Comparison of ENCODE assay signal across 11 cellular contexts in the genomic region with DNA sequence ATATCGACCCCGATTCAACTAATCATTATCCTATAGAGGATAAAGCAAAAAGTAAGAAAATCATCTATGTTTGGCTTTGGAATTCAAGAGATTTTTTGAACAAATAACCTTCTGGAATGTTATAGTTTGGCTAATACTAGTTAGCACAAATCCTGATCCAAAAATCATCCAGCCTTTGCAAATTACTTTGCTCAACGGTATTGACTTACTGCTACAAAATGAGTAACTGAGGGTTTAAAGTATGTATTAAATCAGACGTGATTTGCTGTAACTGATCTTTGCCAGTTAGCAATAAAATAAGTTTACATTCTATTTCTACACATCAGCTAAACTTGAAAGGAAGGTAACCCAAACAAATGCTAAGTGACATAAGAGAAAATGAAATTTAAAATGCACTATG.
"Had no signal": no experiment of that assay in that cellular context is flagged by ENCODE, and none has a peak within 500 bp of the region (broad histone marks: within the 10 kb centered on the region; RNA-seq: fewer than 3 reads in every experiment).

No MANE protein-coding gene starts in this region.

- H3K27me3 ChIP-seq: pancreas, tibial nerve had no signal

- H3K9me3 ChIP-seq: pancreas, tibial nerve had no signal

- H3K4me3 ChIP-seq: pancreas, tibial nerve had no signal

- H3K27me3 Mint-ChIP-seq: activated CD4-positive, alpha-beta T cell treated with anti-CD3 and anti-CD28 coated beads, Interleukin-2, amount 10 ng/mL, durations not matched to agents 7 days and 5 days had no signal

- H3K27ac Mint-ChIP-seq: activated CD4-positive, alpha-beta T cell treated with anti-CD3 and anti-CD28 coated beads, Interleukin-2, amount 10 ng/mL, durations not matched to agents 7 days and 5 days had no signal

- H3K9me3 Mint-ChIP-seq: activated CD4-positive, alpha-beta T cell treated with anti-CD3 and anti-CD28 coated beads, Interleukin-2, amount 10 ng/mL, durations not matched to agents 7 days and 5 days; immature natural killer cell had no signal

- ATAC-seq: esophagus mucosa had no signal

- H3K4me3 Mint-ChIP-seq: activated CD4-positive, alpha-beta T cell treated with anti-CD3 and anti-CD28 coated beads, Interleukin-2, amount 10 ng/mL, durations not matched to agents 7 days and 5 days had no signal

- H3K27ac ChIP-seq: pancreas, tibial nerve had no signal

- H3K36me3 ChIP-seq: pancreas had no signal

- DNase-seq: activated CD4-positive, alpha-beta T cell treated with anti-CD3 and anti-CD28 coated beads, Interleukin-2, amount 10 ng/mL, durations not matched to agents 7 days and 5 days; activated CD4-positive, CD25-positive, alpha-beta regulatory T cell; activated CD8-positive, alpha-beta memory T cell treated with anti-CD3 and anti-CD28 coated beads, Interleukin-2, amount 50 U/mL, for 48 hours; immature natural killer cell; pancreas; stimulated activated CD4-positive, alpha-beta T cell treated with anti-CD3 and anti-CD28 coated beads, Interleukin-15, amount 100 ng/mL, for 24 hours; stimulated activated CD4-positive, alpha-beta T cell treated with anti-CD3 and anti-CD28 coated beads, Interleukin-4, amount 100 ng/mL, for 1 hour; stimulated activated naive CD4-positive, alpha-beta T cell; T-helper 2 cell had no signal
